Comparison of ENCODE assay signal across 15 cellular contexts in genomic region chr9:15529566-15530324, GRCh38. TPM values are rescaled to one million over a fixed set of nuclear protein-coding genes. Genes with fewer than 3 reads are reported as not detected.
A peak's percentile ranks its signal among the peaks of the same experiment; 100 is the strongest.
DNase-seq lines count a peak whose midpoint lies in the region; ATAC-seq and TF ChIP-seq lines count a peak whose summit lies in the region.
"Had no signal": no experiment of that assay in that cellular context is flagged by ENCODE, and none has a peak within 500 bp of the region (broad histone marks: within the 10 kb centered on the region; RNA-seq: fewer than 3 reads in every experiment).

No MANE protein-coding gene starts in this region.

- TF ChIP-seq POLR2A in right lobe of liver (IDR thresholded peaks at IDR 0.05) = no peak

- intact Hi-C loops in right lobe of liver (cut with DNase I) = no loop called here

- H3K27me3 ChIP-seq in GM06990 (replicated peaks; ENCODE audit: control insufficient read depth, insufficient read depth, low read length) (no peaks in the 10 kb centered on the region), right lobe of liver (no peaks in the 10 kb centered on the region)
- H3K27me3 ChIP-seq: cardiac muscle cell had no signal

- no peak overlapping the region for H3K4me3 ChIP-seq in GM06990 (replicated peaks; ENCODE audit: low read depth, low read length)
- no peak overlapping the region for H3K4me3 ChIP-seq in right lobe of liver
- H3K4me3 ChIP-seq: cardiac muscle cell had no signal

- ATAC-seq in HG02571 (IDR thresholded peaks at IDR 0.05; ENCODE audit: unreplicated experiment) = peak; percentile 87
- ATAC-seq in HG03342 (IDR thresholded peaks at IDR 0.05; ENCODE audit: unreplicated experiment) = peak; percentile 78
- ATAC-seq in right lobe of liver = no peak
- ATAC-seq: left lobe of liver had no signal

- H3K36me3 ChIP-seq in GM06990 (ENCODE audit: control insufficient read depth, insufficient read depth, low read length) (no peaks in the 10 kb centered on the region), right lobe of liver (no peaks in the 10 kb centered on the region)
- H3K36me3 ChIP-seq: cardiac muscle cell had no signal

- H3K4me1 ChIP-seq in right lobe of liver = no peaks in the 10 kb centered on the region
- H3K4me1 ChIP-seq: parathyroid adenoma had no signal

- no peak for TF ChIP-seq CTCF in GM06990 (IDR thresholded peaks at IDR 0.05; ENCODE audit: insufficient read depth, low read length, poor library complexity, severe bottlenecking)
- no peak for TF ChIP-seq CTCF in right lobe of liver (IDR thresholded peaks at IDR 0.05)

- no peak overlapping the region for H3K27ac ChIP-seq in right lobe of liver
- H3K27ac ChIP-seq: cardiac muscle cell, parathyroid adenoma had no signal

- DNase-seq in GM06990 (ENCODE audit: extremely low read depth, insufficient read length) (peak; percentile 72), GM19238 (ENCODE audit: insufficient read length, low spot score) (peak; percentile 39), right lobe of liver (no peak), NCI-H2081 treated with DMSO at 0.1 percent for 48 hours (lab: John Stamatoyannopoulos, UW) (no peak), cortex of kidney (lab: John Stamatoyannopoulos, UW) (no peak)
- no peak for DNase-seq in activated naive CD4-positive, alpha-beta T cell treated with anti-CD3 and anti-CD28 coated beads, Interleukin-2, amount 50 U/mL, for 16 hours
- DNase-seq: DMS79 treated with DMSO at 0.1 percent for 48 hours, HFFc6, NCI-H1048, OCI-M1 had no signal

- 40% methylated on average over 1 of the region's 4 CpGs for WGBS in right lobe of liver (ENCODE audit: insufficient coverage, low coverage, low lambda C conversion rate, missing lambda C conversion rate)

- H3K9me3 ChIP-seq in right lobe of liver = no peaks in the 10 kb centered on the region

RNA-seq across cellular contexts. Expression of gene PSIP1, which starts 19.0 kb away (rescaled TPM):
- total RNA-seq in right lobe of liver = 10 to 100 TPM in 5 of 6 experiments, 1 to 10 TPM in 1; 8.4 to 19.0 (median 12.0) TPM

RNA-seq across cellular contexts. Expression of gene CCDC171, which starts 23.1 kb away (rescaled TPM):
- total RNA-seq in right lobe of liver = under 1 TPM; 0.42 to 0.80 (median 0.45) TPM

Comparison
In these comparisons a context has a peak if more than half of its experiments do, and no peak if none do; other contexts are left out.
1. DNase-seq: peak in GM06990 (single experiment) and GM19238 (single experiment); none in activated naive CD4-positive, alpha-beta T cell treated with anti-CD3 and anti-CD28 coated beads, Interleukin-2, amount 50 U/mL, for 16 hours (single experiment), right lobe of liver (0 of 3), NCI-H2081 treated with DMSO at 0.1 percent for 48 hours (single experiment) and cortex of kidney (single experiment).
2. ATAC-seq: peak in HG02571 (single experiment) and HG03342 (single experiment); none in right lobe of liver (0 of 4).